ENCODE assay signal across 1 cellular context in the genomic region with DNA sequence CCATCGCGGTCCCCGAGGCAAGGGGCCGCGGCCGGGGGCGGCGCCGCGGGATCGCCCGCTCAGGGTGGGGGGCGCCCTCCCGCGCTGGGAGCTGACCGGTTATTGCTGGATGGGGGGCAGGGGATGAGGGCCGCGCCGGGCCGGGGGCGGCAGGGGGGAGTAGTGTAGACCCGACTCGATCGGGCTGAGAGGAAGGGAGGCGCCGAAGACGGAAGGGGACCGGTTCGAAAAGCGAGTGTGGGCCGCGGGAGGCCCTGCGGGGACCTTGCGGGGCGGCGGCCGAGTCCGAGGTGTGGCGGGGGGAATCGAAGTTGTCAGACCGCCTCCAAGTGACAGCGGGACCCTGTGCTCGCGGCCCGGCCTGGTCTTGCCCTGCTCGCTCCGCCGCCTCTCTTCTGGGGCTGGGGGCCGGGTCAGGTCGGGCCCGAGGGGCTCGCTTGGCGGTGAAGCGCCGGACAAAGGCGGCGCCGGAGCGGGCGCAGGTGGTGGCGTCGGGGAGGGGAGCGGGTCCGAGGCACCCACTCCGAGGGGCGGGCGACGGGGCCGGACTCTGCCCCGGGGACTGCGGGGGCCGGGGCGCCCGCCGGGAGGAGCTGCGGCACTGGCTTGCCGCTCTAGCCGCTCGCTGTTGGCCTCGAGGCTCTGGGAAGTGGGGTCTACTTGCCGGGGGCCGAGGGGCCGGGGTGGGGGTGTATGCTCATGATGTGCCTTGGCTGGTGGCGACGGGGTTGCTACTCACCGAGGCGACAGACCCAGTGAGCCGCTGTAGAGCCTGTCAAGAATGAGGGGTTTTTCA.
A peak's percentile ranks its signal among the peaks of the same experiment; 100 is the strongest.
TF ChIP-seq lines count a peak whose summit lies in the region.

No MANE protein-coding gene starts in this region.

TF ChIP-seq in HEK293, 187 proteins besides CTCF, POLR2A, EP300 and RAD21 (continued from another document and continues in another):
- TF ChIP-seq, protein P1, sequence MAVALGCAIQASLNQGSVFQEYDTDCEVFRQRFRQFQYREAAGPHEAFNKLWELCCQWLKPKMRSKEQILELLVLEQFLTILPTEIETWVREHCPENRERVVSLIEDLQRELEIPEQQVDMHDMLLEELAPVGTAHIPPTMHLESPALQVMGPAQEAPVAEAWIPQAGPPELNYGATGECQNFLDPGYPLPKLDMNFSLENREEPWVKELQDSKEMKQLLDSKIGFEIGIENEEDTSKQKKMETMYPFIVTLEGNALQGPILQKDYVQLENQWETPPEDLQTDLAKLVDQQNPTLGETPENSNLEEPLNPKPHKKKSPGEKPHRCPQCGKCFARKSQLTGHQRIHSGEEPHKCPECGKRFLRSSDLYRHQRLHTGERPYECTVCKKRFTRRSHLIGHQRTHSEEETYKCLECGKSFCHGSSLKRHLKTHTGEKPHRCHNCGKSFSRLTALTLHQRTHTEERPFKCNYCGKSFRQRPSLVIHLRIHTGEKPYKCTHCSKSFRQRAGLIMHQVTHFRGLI (tag by site-specific recombination; IDR thresholded peaks at IDR 0.05), result no peak
- no peak for TF ChIP-seq ZNF777 (tag by site-specific recombination; IDR thresholded peaks at IDR 0.05; ENCODE audit: borderline replicate concordance)
- TF ChIP-seq ZNF394 (tag by site-specific recombination; IDR thresholded peaks at IDR 0.05; ENCODE audit: borderline replicate concordance), result no peak
- no peak for TF ChIP-seq ZNF221 (tag by site-specific recombination; IDR thresholded peaks at IDR 0.05; ENCODE audit: borderline replicate concordance)
- TF ChIP-seq ZNF169 (tag by site-specific recombination; IDR thresholded peaks at IDR 0.05), result no peak
- TF ChIP-seq ZNF548 (tag by site-specific recombination; IDR thresholded peaks at IDR 0.05), result no peak
- no peak for TF ChIP-seq HOXC10 (CRISPR knock-in tag; IDR thresholded peaks at IDR 0.05)
- TF ChIP-seq EGR2 (tag by site-specific recombination; IDR thresholded peaks at IDR 0.05; ENCODE audit: low read depth), result peak; percentile 39; the same call in 1 of the 2 replicates
- no peak for TF ChIP-seq ZNF645 (tag by site-specific recombination; IDR thresholded peaks at IDR 0.05)
- no peak for TF ChIP-seq ZNF660 (tag by site-specific recombination; IDR thresholded peaks at IDR 0.05)
- no peak for TF ChIP-seq ZNF140 (tag by site-specific recombination; IDR thresholded peaks at IDR 0.05)
- TF ChIP-seq, protein P2, sequence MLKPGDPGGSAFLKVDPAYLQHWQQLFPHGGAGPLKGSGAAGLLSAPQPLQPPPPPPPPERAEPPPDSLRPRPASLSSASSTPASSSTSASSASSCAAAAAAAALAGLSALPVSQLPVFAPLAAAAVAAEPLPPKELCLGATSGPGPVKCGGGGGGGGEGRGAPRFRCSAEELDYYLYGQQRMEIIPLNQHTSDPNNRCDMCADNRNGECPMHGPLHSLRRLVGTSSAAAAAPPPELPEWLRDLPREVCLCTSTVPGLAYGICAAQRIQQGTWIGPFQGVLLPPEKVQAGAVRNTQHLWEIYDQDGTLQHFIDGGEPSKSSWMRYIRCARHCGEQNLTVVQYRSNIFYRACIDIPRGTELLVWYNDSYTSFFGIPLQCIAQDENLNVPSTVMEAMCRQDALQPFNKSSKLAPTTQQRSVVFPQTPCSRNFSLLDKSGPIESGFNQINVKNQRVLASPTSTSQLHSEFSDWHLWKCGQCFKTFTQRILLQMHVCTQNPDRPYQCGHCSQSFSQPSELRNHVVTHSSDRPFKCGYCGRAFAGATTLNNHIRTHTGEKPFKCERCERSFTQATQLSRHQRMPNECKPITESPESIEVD (tag by site-specific recombination; IDR thresholded peaks at IDR 0.05), result no peak
- TF ChIP-seq ZBTB11 (tag by site-specific recombination; conservative IDR thresholded peaks at IDR 0.05; ENCODE audit: low read depth), result no peak
- TF ChIP-seq KLF10 (tag by site-specific recombination; IDR thresholded peaks at IDR 0.05), result no peak
- peak; percentile 66 for TF ChIP-seq ZNF398 (tag by site-specific recombination; IDR thresholded peaks at IDR 0.05)
- no peak for TF ChIP-seq TCF7L2 (IDR thresholded peaks at IDR 0.05; ENCODE audit: borderline replicate concordance, low read depth, low read length)
- peak; percentile 73 for TF ChIP-seq ZNF335 (tag by site-specific recombination; conservative IDR thresholded peaks at IDR 0.05)
- no peak for TF ChIP-seq ZNF610 (tag by site-specific recombination; IDR thresholded peaks at IDR 0.05; ENCODE audit: borderline replicate concordance)
- TF ChIP-seq, protein P3, sequence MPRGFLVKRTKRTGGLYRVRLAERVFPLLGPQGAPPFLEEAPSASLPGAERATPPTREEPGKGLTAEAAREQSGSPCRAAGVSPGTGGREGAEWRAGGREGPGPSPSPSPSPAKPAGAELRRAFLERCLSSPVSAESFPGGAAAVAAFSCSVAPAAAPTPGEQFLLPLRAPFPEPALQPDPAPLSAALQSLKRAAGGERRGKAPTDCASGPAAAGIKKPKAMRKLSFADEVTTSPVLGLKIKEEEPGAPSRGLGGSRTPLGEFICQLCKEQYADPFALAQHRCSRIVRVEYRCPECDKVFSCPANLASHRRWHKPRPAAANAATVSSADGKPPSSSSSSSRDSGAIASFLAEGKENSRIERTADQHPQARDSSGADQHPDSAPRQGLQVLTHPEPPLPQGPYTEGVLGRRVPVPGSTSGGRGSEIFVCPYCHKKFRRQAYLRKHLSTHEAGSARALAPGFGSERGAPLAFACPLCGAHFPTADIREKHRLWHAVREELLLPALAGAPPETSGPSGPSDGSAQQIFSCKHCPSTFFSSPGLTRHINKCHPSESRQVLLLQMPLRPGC (tag by site-specific recombination; IDR thresholded peaks at IDR 0.05), result no peak
- peak; percentile 46 for TF ChIP-seq ZIC2 (tag by site-specific recombination; IDR thresholded peaks at IDR 0.05)
- peak; percentile 16; the same call in 1 of the 2 replicates for TF ChIP-seq SP2 (tag by site-specific recombination; IDR thresholded peaks at IDR 0.05)
- no peak for TF ChIP-seq ZNF629 (tag by site-specific recombination; IDR thresholded peaks at IDR 0.05)
- TF ChIP-seq ZBTB26 (tag by site-specific recombination; optimal IDR thresholded peaks at IDR 0.05), result peak; percentile 63
- TF ChIP-seq, protein P4, sequence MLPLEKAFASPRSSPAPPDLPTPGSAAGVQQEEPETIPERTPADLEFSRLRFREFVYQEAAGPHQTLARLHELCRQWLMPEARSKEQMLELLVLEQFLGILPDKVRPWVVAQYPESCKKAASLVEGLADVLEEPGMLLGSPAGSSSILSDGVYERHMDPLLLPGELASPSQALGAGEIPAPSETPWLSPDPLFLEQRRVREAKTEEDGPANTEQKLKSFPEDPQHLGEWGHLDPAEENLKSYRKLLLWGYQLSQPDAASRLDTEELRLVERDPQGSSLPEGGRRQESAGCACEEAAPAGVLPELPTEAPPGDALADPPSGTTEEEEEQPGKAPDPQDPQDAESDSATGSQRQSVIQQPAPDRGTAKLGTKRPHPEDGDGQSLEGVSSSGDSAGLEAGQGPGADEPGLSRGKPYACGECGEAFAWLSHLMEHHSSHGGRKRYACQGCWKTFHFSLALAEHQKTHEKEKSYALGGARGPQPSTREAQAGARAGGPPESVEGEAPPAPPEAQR (tag by site-specific recombination; IDR thresholded peaks at IDR 0.05), result no peak
- TF ChIP-seq REST (tag by site-specific recombination; IDR thresholded peaks at IDR 0.05), result no peak
- no peak for TF ChIP-seq SETDB1 (IDR thresholded peaks at IDR 0.05; ENCODE audit: insufficient read length, low read length)
- TF ChIP-seq SP7 (tag by site-specific recombination; IDR thresholded peaks at IDR 0.05), result no peak
- no peak for TF ChIP-seq ZNF426 (tag by site-specific recombination; IDR thresholded peaks at IDR 0.05)
- no peak for TF ChIP-seq ZNF48 (tag by site-specific recombination; IDR thresholded peaks at IDR 0.05)
- TF ChIP-seq ZNF10 (tag by site-specific recombination; IDR thresholded peaks at IDR 0.05), result no peak
- 0 out of 2 replicates have a peak, but pooled peaks have one; percentile 29 for TF ChIP-seq ZNF341 (tag by site-specific recombination; IDR thresholded peaks at IDR 0.05; ENCODE audit: low read depth)
- TF ChIP-seq IKZF3 (tag by site-specific recombination; IDR thresholded peaks at IDR 0.05), result no peak
- TF ChIP-seq ZNF561 (tag by site-specific recombination; IDR thresholded peaks at IDR 0.05; ENCODE audit: borderline replicate concordance), result no peak
- TF ChIP-seq ZFHX2 (tag by site-specific recombination; conservative IDR thresholded peaks at IDR 0.05), result peak; percentile 57
- TF ChIP-seq ZNF830 (tag by site-specific recombination; IDR thresholded peaks at IDR 0.05; ENCODE audit: low read depth), result no peak
- TF ChIP-seq KLF8 (tag by site-specific recombination; IDR thresholded peaks at IDR 0.05), result no peak
